ENCODE assay signal across 10 cellular contexts in genomic region chr2:135532581-135532980, GRCh38. TPM values are rescaled to one million over a fixed set of nuclear protein-coding genes. Genes with fewer than 3 reads are reported as not detected.
DNase-seq lines count a peak whose midpoint lies in the region; ATAC-seq and TF ChIP-seq lines count a peak whose summit lies in the region.
"Had no signal": no experiment of that assay in that cellular context is flagged by ENCODE, and none has a peak within 500 bp of the region (broad histone marks: within the 10 kb centered on the region; RNA-seq: fewer than 3 reads in every experiment).

No MANE protein-coding gene starts in this region.

- WGBS in mesodermal cell (ENCODE audit: insufficient coverage in 2 of 2), 2 experiments: no CpG with 5 or more reads among the region's 3 CpGs
- 56 to 58% methylated on average over 3 of the region's 3 CpGs for WGBS in transverse colon (ENCODE audit: low coverage in 1 of 2), 2 donors

- peak overlapping the region; percentile 77 for H3K4me3 ChIP-seq in BE2C (ENCODE audit: low read depth, low read length)
- H3K4me3 ChIP-seq in breast epithelium: peak overlapping the region in 2 of 3 donors; percentile 74 to 90
- H3K4me3 ChIP-seq in mesodermal cell (ENCODE audit: extremely low read depth, insufficient read depth, low read length, poor library complexity, severe bottlenecking): peak overlapping the region; percentile 88
- H3K4me3 ChIP-seq in transverse colon: peak overlapping the region in 2 of 4 donors; percentile 78 to 93

- no peaks in the 10 kb centered on the region for H3K27me3 ChIP-seq in BE2C
- H3K27me3 ChIP-seq in breast epithelium: no peaks in the 10 kb centered on the region
- H3K27me3 ChIP-seq in transverse colon: no peaks in the 10 kb centered on the region

- H3K36me3 ChIP-seq in BE2C (no peaks in the 10 kb centered on the region), breast epithelium (no peaks in the 10 kb centered on the region), mesodermal cell (ENCODE audit: control insufficient read depth, insufficient read depth, low read length) (peaks cover 11% of the 10 kb centered on the region), transverse colon (no peaks in the 10 kb centered on the region)

- TF ChIP-seq POLR2A in breast epithelium (IDR thresholded peaks at IDR 0.05): no peak
- TF ChIP-seq POLR2A in transverse colon (IDR thresholded peaks at IDR 0.05): no peak

- in situ Hi-C loops in transverse colon (cut with MboI; ENCODE audit: low pct_ligation_motif_present in 1 of 4, low pct_unique_long_range_greater_than_20kb in 1 of 4, low sequenced_read_pairs in 3 of 4): loop anchor here in 1 of 4 donors (10.0 kb wide), 1 partner anchor 212 kb away; the partner anchor contains the start of gene UBXN4

- H3K9me3 ChIP-seq in BE2C: no peaks in the 10 kb centered on the region
- no peaks in the 10 kb centered on the region for H3K9me3 ChIP-seq in breast epithelium
- H3K9me3 ChIP-seq in mesodermal cell (ENCODE audit: control insufficient read depth, low read length): peaks cover 13% of the 10 kb centered on the region
- no peaks in the 10 kb centered on the region for H3K9me3 ChIP-seq in transverse colon

- DNase-seq in BE2C (no peak), HT-29 (ENCODE audit: low spot score) (peak; percentile 3), breast epithelium (ENCODE audit: low spot score in 2 of 2) (no peak), GM19240 (ENCODE audit: insufficient read length, low spot score) (no peak), transverse colon (no peak)
- DNase-seq: amniotic stem cell, NCI-H1436 had no signal

- H3K4me1 ChIP-seq in BE2C (no peaks in the 10 kb centered on the region), breast epithelium (no peaks in the 10 kb centered on the region), mesodermal cell (ENCODE audit: control insufficient read depth, insufficient read depth, low read length, poor library complexity, severe bottlenecking) (peaks cover 4% of the 10 kb centered on the region), transverse colon (peaks cover 0 to 22% (median 11%) of the 10 kb centered on the region in 4 donors)

- no peak for ATAC-seq in HG03159 (IDR thresholded peaks at IDR 0.05; ENCODE audit: unreplicated experiment)
- ATAC-seq in HG03565 (IDR thresholded peaks at IDR 0.05; ENCODE audit: unreplicated experiment): no peak

- no peak for TF ChIP-seq CTCF in BE2C (IDR thresholded peaks at IDR 0.05; ENCODE audit: low read depth, low read length)
- no peak for TF ChIP-seq CTCF in breast epithelium (IDR thresholded peaks at IDR 0.05)
- TF ChIP-seq CTCF in transverse colon (IDR thresholded peaks at IDR 0.05): no peak

- H3K27ac ChIP-seq in breast epithelium: no peak overlapping the region
- H3K27ac ChIP-seq in mesodermal cell (ENCODE audit: low read depth, low read length, severe bottlenecking): no peak overlapping the region
- peak overlapping the region in 2 of 4 donors; percentile 92 to 94 for H3K27ac ChIP-seq in transverse colon

- no peak for TF ChIP-seq EP300 in transverse colon (IDR thresholded peaks at IDR 0.05; ENCODE audit: low read depth)

- intact Hi-C loops in breast epithelium (cut with DNase I; ENCODE audit: low total_unique reads): no loop called here
- intact Hi-C loops in transverse colon (cut with DNase I; ENCODE audit: low total_unique reads): no loop called here

RNA-seq across cellular contexts. Expression of gene R3HDM1, which starts 1.3 kb away (rescaled TPM):
- polyA plus RNA-seq in BE2C (2012; ENCODE audit: insufficient read depth, insufficient read length, low read depth): 13.9 TPM
- 6.0 and 9.8 TPM in 2 replicates for total RNA-seq in HT-29 (2014; rRNA removed; shearing (Covaris generic))
- total RNA-seq in breast epithelium (10 to 100 TPM; 14.6 to 21.6 (median 17.7) TPM), transverse colon (10 to 100 TPM; 13.7 to 22.3 (median 19.2) TPM)
- 41.7 TPM for polyA plus RNA-seq in mesodermal cell (2013, experiment 1 of 2)
- polyA plus RNA-seq in mesodermal cell (2013, experiment 2 of 2): 45.5 TPM

RNA-seq across cellular contexts. Expression of gene ZRANB3, which starts 1.6 kb away (rescaled TPM):
- 0.97 TPM for polyA plus RNA-seq in BE2C (2012; ENCODE audit: insufficient read depth, insufficient read length, low read depth)
- 5.6 TPM in 2 replicates for total RNA-seq in HT-29 (2014; rRNA removed; shearing (Covaris generic))
- total RNA-seq in breast epithelium: 1 to 10 TPM; 3.2 to 6.1 (median 5.6) TPM
- polyA plus RNA-seq in mesodermal cell (2013, experiment 1 of 2): 8.9 TPM
- 10.3 TPM for polyA plus RNA-seq in mesodermal cell (2013, experiment 2 of 2)
- total RNA-seq in transverse colon: 1 to 10 TPM in 3 of 4 donors, under 1 TPM in 1; 0.37 to 3.0 (median 1.6) TPM
